In the genomic region with DNA sequence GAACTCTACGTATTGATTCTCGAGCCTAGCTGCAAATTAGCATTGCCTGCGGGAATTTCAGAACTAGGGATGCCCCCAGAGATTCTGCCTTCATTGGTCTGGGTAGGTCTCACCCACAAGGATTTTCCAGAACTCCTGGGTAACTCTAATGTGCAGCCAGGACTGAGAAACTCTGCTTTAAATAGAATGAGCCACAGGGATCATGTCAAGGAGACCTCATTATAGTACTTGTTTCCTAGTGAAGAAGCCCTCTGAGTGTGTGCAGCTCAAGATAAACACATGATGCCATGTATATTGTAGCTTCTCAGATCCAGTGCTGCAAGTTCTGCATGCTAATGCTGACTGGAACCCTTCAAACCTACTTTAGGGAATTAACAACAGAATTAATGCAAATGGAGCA, we compare ENCODE assay signal across 30 cellular contexts.
"Had no signal": no experiment of that assay in that cellular context is flagged by ENCODE, and none has a peak within 500 bp of the region (broad histone marks: within the 10 kb centered on the region; RNA-seq: fewer than 3 reads in every experiment).

No MANE protein-coding gene starts in this region.

- H3K27ac ChIP-seq: brain microvascular endothelial cell, KMS-11, RWPE1, SJCRH30, SK-N-MC had no signal

- H3K27me3 ChIP-seq: brain microvascular endothelial cell, SJCRH30 had no signal

- ATAC-seq: activated CD8-positive, alpha-beta T cell treated with anti-CD3 and anti-CD28 coated beads for 36 hours; activated T-cell treated with anti-CD3 and anti-CD28 coated beads, Interleukin-2, amount 50 U/mL, for 72 hours; activated T-helper 17 cell treated with anti-CD3 and anti-CD28 coated beads, Interleukin-2, amount 50 U/mL, for 72 hours; PC-3 had no signal

- H3K9me3 ChIP-seq: SJCRH30 had no signal

- H3K4me1 ChIP-seq: SJCRH30 had no signal

- H3K9ac ChIP-seq: KMS-11 had no signal

- H3K4me2 ChIP-seq: KMS-11 had no signal

- H3K4me3 ChIP-seq: SJCRH30, SK-N-MC had no signal

- H3K36me3 ChIP-seq: brain microvascular endothelial cell, SJCRH30 had no signal

- DNase-seq: activated CD4-positive, alpha-beta T cell treated with anti-CD3 and anti-CD28 coated beads, Interleukin-2, amount 10 ng/mL, durations not matched to agents 24 days and 14 days; activated CD4-positive, alpha-beta T cell treated with anti-CD3 and anti-CD28 coated beads, Interleukin-2, amount 50 U/mL, for 4 hours; activated CD8-positive, alpha-beta T cell treated with anti-CD3 and anti-CD28 coated beads for 36 hours; activated effector memory CD4-positive, alpha-beta T cell treated with anti-CD3 and anti-CD28 coated beads, Interleukin-2, amount 50 U/mL, for 16 hours; activated naive CD4-positive, alpha-beta T cell; activated naive CD4-positive, alpha-beta T cell treated with anti-CD3 and anti-CD28 coated beads, Interleukin-2, amount 50 U/mL, for 16 hours; activated naive CD8-positive, alpha-beta T cell treated with anti-CD3 and anti-CD28 coated beads for 36 hours; activated T-cell treated with anti-CD3 and anti-CD28 coated beads, Interleukin-2, amount 50 U/mL, for 1 hour; activated T-cell treated with anti-CD3 and anti-CD28 coated beads, Interleukin-2, amount 50 U/mL, for 72 hours; amniotic stem cell; aorta; brain microvascular endothelial cell; NCI-H1092 treated with DMSO at 0.1 percent for 48 hours; NCI-H1417; NCI-H146; NCI-H187; NCI-H2029 treated with DMSO at 0.1 percent for 48 hours; NCI-H2171; NCI-H510A; NCI-H526; NCI-H748 treated with DMSO at 0.1 percent for 48 hours; NK-92 treated with Interleukin-12 subunit alpha and Interleukin-12 subunit beta, amount 100 ng/mL, for 24 hours; PC-3; SHP77; SJCRH30; T1000 had no signal
